In genomic region chr7:44259547-44260457, GRCh38 we compare ENCODE assay signal across 10 cellular contexts. TPM values are rescaled to one million over a fixed set of nuclear protein-coding genes. Genes with fewer than 3 reads are reported as not detected.
DNase-seq lines count a peak whose midpoint lies in the region; ATAC-seq and TF ChIP-seq lines count a peak whose summit lies in the region.
"Had no signal": no experiment of that assay in that cellular context is flagged by ENCODE, and none has a peak within 500 bp of the region (broad histone marks: within the 10 kb centered on the region; RNA-seq: fewer than 3 reads in every experiment).

No MANE protein-coding gene starts in this region.

- H3K4me3 Mint-ChIP-seq in GM23338, result no peak overlapping the region

- H2AFZ ChIP-seq in GM23338, result no peak overlapping the region

- peak in 1 of 2 donors; percentile 26 for TF ChIP-seq RAD21 in liver (IDR thresholded peaks at IDR 0.05)

- peaks cover 21% of the 10 kb centered on the region for H3K27me3 Mint-ChIP-seq in GM23338 (ENCODE audit: insufficient read depth, low read depth, poor library complexity)

- H3K27me3 ChIP-seq in liver (ENCODE audit: control insufficient read depth in 4 of 4, insufficient read depth in 4 of 4, low read length in 3 of 4) (no peaks in the 10 kb centered on the region), upper lobe of right lung (peaks cover 10% of the 10 kb centered on the region), GM23338 (ENCODE audit: insufficient read depth) (no peaks in the 10 kb centered on the region)

- H3K27ac ChIP-seq in liver (ENCODE audit: low read depth in 1 of 2, low read length in 2 of 2) (peak overlapping the region; percentile 10 to 51), upper lobe of right lung (peak overlapping the region; percentile 66), GM23338 (ENCODE audit: low read depth) (no peak overlapping the region)

- H3K79me2 ChIP-seq in GM23338 (replicated peaks; ENCODE audit: insufficient read depth), result no peaks in the 10 kb centered on the region

- peak overlapping the region; percentile 50 to 95 for H3K27ac Mint-ChIP-seq in activated naive CD4-positive, alpha-beta T cell treated with anti-CD3 and anti-CD28 coated beads, Interleukin-2, amount 50 U/mL, for 72 hours
- no peak overlapping the region for H3K27ac Mint-ChIP-seq in GM23338

- H3K4me1 Mint-ChIP-seq in GM23338, result peaks cover 18% of the 10 kb centered on the region

- H3K9me3 ChIP-seq in liver (ENCODE audit: control insufficient read depth in 4 of 4, low read length in 3 of 4) (no peaks in the 10 kb centered on the region), upper lobe of right lung (no peaks in the 10 kb centered on the region)

- no peak overlapping the region for H3K4me2 ChIP-seq in GM23338

- WGBS in liver, result 82% methylated on average over 18 of the region's 18 CpGs

- H3K36me3 Mint-ChIP-seq in activated naive CD4-positive, alpha-beta T cell treated with anti-CD3 and anti-CD28 coated beads, Interleukin-2, amount 50 U/mL, for 72 hours, result no peaks in the 10 kb centered on the region
- H3K36me3 Mint-ChIP-seq in GM23338 (ENCODE audit: low read depth), result no peaks in the 10 kb centered on the region; the same call in 2 of the 3 replicates

- H3K4me3 ChIP-seq in liver (ENCODE audit: low read depth in 1 of 3, low read length in 3 of 3) (no peak overlapping the region), upper lobe of right lung (no peak overlapping the region), GM23338 (no peak overlapping the region)

- H3K9me2 ChIP-seq in GM23338 (ENCODE audit: insufficient read depth), result no peaks in the 10 kb centered on the region

- no peak for ATAC-seq in activated naive CD4-positive, alpha-beta T cell treated with anti-CD3 and anti-CD28 coated beads, Interleukin-2, amount 50 U/mL, for 72 hours
- peak; percentile 32 for ATAC-seq in upper lobe of right lung
- ATAC-seq in GM18870 (IDR thresholded peaks at IDR 0.05; ENCODE audit: unreplicated experiment), result no peak
- ATAC-seq in GM23338, result no peak

- peaks cover under 1 to 3% of the 10 kb centered on the region in 2 donors for H3K9me3 Mint-ChIP-seq in activated naive CD4-positive, alpha-beta T cell treated with anti-CD3 and anti-CD28 coated beads, Interleukin-2, amount 50 U/mL, for 72 hours
- H3K9me3 Mint-ChIP-seq in GM23338, result peaks cover 2% of the 10 kb centered on the region; the same call in 2 of the 3 replicates

- no peak for DNase-seq in activated naive CD4-positive, alpha-beta T cell treated with anti-CD3 and anti-CD28 coated beads, Interleukin-2, amount 50 U/mL, for 72 hours (ENCODE audit: low spot score in 2 of 2)
- DNase-seq in activated naive CD4-positive, alpha-beta T cell treated with Interleukin-2 at 50 U/mL for 16 hours, result no peak
- peak; percentile 84 for DNase-seq in cerebellar cortex (ENCODE audit: low spot score)
- no peak for DNase-seq in upper lobe of right lung
- no peak for DNase-seq in NCI-H2029 (lab: John Stamatoyannopoulos, UW)
- DNase-seq in GM23338 (ENCODE audit: low spot score), result no peak
- DNase-seq: DMS53; stimulated activated CD4-positive, alpha-beta T cell treated with anti-CD3 and anti-CD28 coated beads, Interleukin-4, amount 100 ng/mL, for 24 hours had no signal

- H3K4me1 ChIP-seq in liver (ENCODE audit: control insufficient read depth in 4 of 4, insufficient read depth in 4 of 4, low read length in 3 of 4), result peaks cover 0 to 12% (median 2%) of the 10 kb centered on the region in 4 donors
- peaks cover 33% of the 10 kb centered on the region for H3K4me1 ChIP-seq in upper lobe of right lung
- no peaks in the 10 kb centered on the region for H3K4me1 ChIP-seq in GM23338 (ENCODE audit: insufficient read depth)

- no peak for TF ChIP-seq CTCF in liver (IDR thresholded peaks at IDR 0.05; ENCODE audit: low read depth, low read length, missing input control)
- no peak for TF ChIP-seq CTCF in upper lobe of right lung (IDR thresholded peaks at IDR 0.05)
- TF ChIP-seq CTCF in GM23338 (conservative IDR thresholded peaks at IDR 0.05; ENCODE audit: low read depth in 2 of 2), result no peak

- no peaks in the 10 kb centered on the region; the same call in 1 of the 2 replicates for H4K20me1 ChIP-seq in GM23338 (replicated peaks; ENCODE audit: insufficient read depth)

- H3K9ac ChIP-seq in liver (ENCODE audit: low read depth in 1 of 2, low read length in 2 of 2), result no peak overlapping the region

- H3K36me3 ChIP-seq in liver (ENCODE audit: control insufficient read depth in 4 of 4, insufficient read depth in 3 of 4, low read depth in 1 of 4, low read length in 3 of 4) (no peaks in the 10 kb centered on the region), upper lobe of right lung (no peaks in the 10 kb centered on the region), GM23338 (ENCODE audit: insufficient read depth) (no peaks in the 10 kb centered on the region)

- intact Hi-C loops in upper lobe of right lung (cut with DNase I), result no loop called here

- no peaks in the 10 kb centered on the region for H3F3A ChIP-seq in GM23338 (replicated peaks; ENCODE audit: low read depth)

TF ChIP-seq in liver, 16 proteins besides CTCF, POLR2A, EP300 and RAD21:
- TF ChIP-seq HNF4A (conservative IDR thresholded peaks at IDR 0.05) (no peak), RXRA (IDR thresholded peaks at IDR 0.05) (peak in 1 of 2 donors; percentile 39), JUND (IDR thresholded peaks at IDR 0.05) (peak; percentile 67 to 83), SP1 (IDR thresholded peaks at IDR 0.05) (peak; percentile 30), ZBTB33 (IDR thresholded peaks at IDR 0.05) (no peak), ATF3 (IDR thresholded peaks at IDR 0.05) (no peak), GABPA (IDR thresholded peaks at IDR 0.05 in 1 of 2, conservative IDR thresholded peaks at IDR 0.05 in 1 of 2) (no peak)
- TF ChIP-seq, protein P1, sequence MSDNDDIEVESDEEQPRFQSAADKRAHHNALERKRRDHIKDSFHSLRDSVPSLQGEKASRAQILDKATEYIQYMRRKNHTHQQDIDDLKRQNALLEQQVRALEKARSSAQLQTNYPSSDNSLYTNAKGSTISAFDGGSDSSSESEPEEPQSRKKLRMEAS (IDR thresholded peaks at IDR 0.05), result no peak
TF ChIP-seq in liver: peak in this region for 3.

TF ChIP-seq in GM23338, 12 proteins besides CTCF, POLR2A, EP300 and RAD21 (continues in another document):
- TF ChIP-seq NANOG (IDR thresholded peaks at IDR 0.05; ENCODE audit: borderline replicate concordance), result no peak

RNA-seq across cellular contexts. Expression of gene YKT6, which starts 59.0 kb away (rescaled TPM):
- 10 to 100 TPM; 45.2 to 72.9 TPM for total RNA-seq in activated naive CD4-positive, alpha-beta T cell treated with anti-CD3 and anti-CD28 coated beads, Interleukin-2, amount 50 U/mL, for 72 hours
- total RNA-seq in liver (10 to 100 TPM; 21.8 to 22.0 TPM), upper lobe of right lung (54.7 TPM)
- polyA plus RNA-seq in liver (10 to 100 TPM in 1 of 2 donors, 1 to 10 TPM in 1; 8.1 to 20.3 TPM), GM23338 (2016; fragmentation: Nextera tagmentation; extraction: Ambion mirVana) (29.2 and 33.5 TPM in 2 replicates)
- total RNA-seq in GM23338 (2014; rRNA removed; shearing (Covaris generic)), result 94.5 and 114 TPM in 2 replicates
